In genomic region chr1:151056574-151056973, GRCh38 we compare ENCODE assay signal across 11 cellular contexts. TPM values are rescaled to one million over a fixed set of nuclear protein-coding genes. Genes with fewer than 3 reads are reported as not detected.
DNase-seq lines count a peak whose midpoint lies in the region; ATAC-seq lines count a peak whose summit lies in the region.
"Had no signal": no experiment of that assay in that cellular context is flagged by ENCODE, and none has a peak within 500 bp of the region (broad histone marks: within the 10 kb centered on the region; RNA-seq: fewer than 3 reads in every experiment).

No MANE protein-coding gene starts in this region.

- peak overlapping the region; percentile 90 for H3K4me3 Mint-ChIP-seq in activated T-cell treated with anti-CD3 and anti-CD28 coated beads, Interleukin-2, amount 50 U/mL, for 24 hours
- H3K4me3 Mint-ChIP-seq in activated naive CD8-positive, alpha-beta T cell treated with anti-CD3 and anti-CD28 coated beads, Interleukin-2, amount 10 ng/mL, durations not matched to agents 7 days and 5 days, result peak overlapping the region; percentile 92
- peak overlapping the region; percentile 96 for H3K4me3 Mint-ChIP-seq in memory B cell

- H3K9me3 ChIP-seq in thymus (ENCODE audit: control insufficient read depth), result no peaks in the 10 kb centered on the region
- H3K9me3 ChIP-seq: BE2C, testis had no signal

- intact Hi-C loops in posterior cingulate gyrus (cut with DNase I), result loop anchor here (2.0 kb wide), 1 partner anchor 14 kb away; the partner anchor contains the start of gene GABPB2

- no peaks in the 10 kb centered on the region for H3K9me3 Mint-ChIP-seq in activated T-cell treated with anti-CD3 and anti-CD28 coated beads, Interleukin-2, amount 50 U/mL, for 24 hours
- H3K9me3 Mint-ChIP-seq in activated naive CD8-positive, alpha-beta T cell treated with anti-CD3 and anti-CD28 coated beads, Interleukin-2, amount 10 ng/mL, durations not matched to agents 7 days and 5 days, result no peaks in the 10 kb centered on the region
- no peaks in the 10 kb centered on the region for H3K9me3 Mint-ChIP-seq in memory B cell

- no peaks in the 10 kb centered on the region for H3K27me3 ChIP-seq in thymus (ENCODE audit: control insufficient read depth, insufficient read depth)
- H3K27me3 ChIP-seq: BE2C, testis had no signal

- peaks cover 71% of the 10 kb centered on the region for H3K4me1 Mint-ChIP-seq in activated T-cell treated with anti-CD3 and anti-CD28 coated beads, Interleukin-2, amount 50 U/mL, for 24 hours (ENCODE audit: low read depth)
- H3K4me1 Mint-ChIP-seq in activated naive CD8-positive, alpha-beta T cell treated with anti-CD3 and anti-CD28 coated beads, Interleukin-2, amount 10 ng/mL, durations not matched to agents 7 days and 5 days, result peaks cover 46% of the 10 kb centered on the region
- H3K4me1 Mint-ChIP-seq in memory B cell, result peaks cover 53% of the 10 kb centered on the region

- POLR2A ChIA-PET in activated naive CD8-positive, alpha-beta T cell treated with anti-CD3 and anti-CD28 coated beads, Interleukin-2, amount 10 ng/mL, durations not matched to agents 7 days and 5 days (lab: Charles Lee), result interaction anchor here (0.9 to 7.0 kb wide), 7 partner anchors 11 to 693 kb away, joined by 3 to 90 read pairs (median 4); partner anchors contain the start of genes C1orf56, GABPB2, RPRD2 and TNFAIP8L2

- H3K4me1 ChIP-seq in thymus (ENCODE audit: control insufficient read depth, insufficient read depth, low read length), result peaks cover 18% of the 10 kb centered on the region

- no peak for ATAC-seq in activated naive CD8-positive, alpha-beta T cell treated with anti-CD3 and anti-CD28 coated beads, Interleukin-2, amount 10 ng/mL, durations not matched to agents 7 days and 5 days (ENCODE audit: low read depth)
- ATAC-seq in memory B cell (ENCODE audit: low read depth), result no peak

- peaks cover 86% of the 10 kb centered on the region for H3K36me3 Mint-ChIP-seq in activated T-cell treated with anti-CD3 and anti-CD28 coated beads, Interleukin-2, amount 50 U/mL, for 24 hours (ENCODE audit: low read depth)
- peaks cover 46% of the 10 kb centered on the region for H3K36me3 Mint-ChIP-seq in activated naive CD8-positive, alpha-beta T cell treated with anti-CD3 and anti-CD28 coated beads, Interleukin-2, amount 10 ng/mL, durations not matched to agents 7 days and 5 days
- H3K36me3 Mint-ChIP-seq in memory B cell, result peaks cover 43% of the 10 kb centered on the region

- peaks cover 42% of the 10 kb centered on the region for H3K36me3 ChIP-seq in thymus (ENCODE audit: control insufficient read depth, insufficient read depth)

- no peaks in the 10 kb centered on the region for H3K27me3 Mint-ChIP-seq in activated T-cell treated with anti-CD3 and anti-CD28 coated beads, Interleukin-2, amount 50 U/mL, for 24 hours
- H3K27me3 Mint-ChIP-seq in activated naive CD8-positive, alpha-beta T cell treated with anti-CD3 and anti-CD28 coated beads, Interleukin-2, amount 10 ng/mL, durations not matched to agents 7 days and 5 days, result no peaks in the 10 kb centered on the region
- no peaks in the 10 kb centered on the region for H3K27me3 Mint-ChIP-seq in memory B cell

- WGBS in thymus, result 52% methylated on average over 3 of the region's 3 CpGs

- H3K27ac Mint-ChIP-seq in activated T-cell treated with anti-CD3 and anti-CD28 coated beads, Interleukin-2, amount 50 U/mL, for 24 hours, result peak overlapping the region; percentile 98
- peak overlapping the region; percentile 96 for H3K27ac Mint-ChIP-seq in activated naive CD8-positive, alpha-beta T cell treated with anti-CD3 and anti-CD28 coated beads, Interleukin-2, amount 10 ng/mL, durations not matched to agents 7 days and 5 days
- peak overlapping the region; percentile 99 for H3K27ac Mint-ChIP-seq in memory B cell

- peak overlapping the region; percentile 86 for H3K27ac ChIP-seq in thymus (ENCODE audit: low read depth)

- no peak for DNase-seq in activated T-cell treated with anti-CD3 and anti-CD28 coated beads, Interleukin-2, amount 50 U/mL, for 24 hours
- no peak for DNase-seq in activated T-cell treated with anti-CD3 and anti-CD28 coated beads, Interleukin-2, amount 50 U/mL, for 48 hours
- no peak for DNase-seq in activated naive CD8-positive, alpha-beta T cell treated with anti-CD3 and anti-CD28 coated beads, Interleukin-2, amount 10 ng/mL, durations not matched to agents 7 days and 5 days
- DNase-seq in memory B cell (ENCODE audit: low spot score in 2 of 2), result no peak
- no peak for DNase-seq in posterior cingulate gyrus
- no peak for DNase-seq in KG1 (lab: John Stamatoyannopoulos, UW)
- DNase-seq in stimulated activated CD8-positive, alpha-beta memory T cell treated with anti-CD3 and anti-CD28 coated beads, Interleukin-4, amount 100 ng/mL, for 48 hours, result no peak
- DNase-seq: BE2C, cortex of kidney, testis had no signal

- peak overlapping the region; percentile 38 for H3K4me3 ChIP-seq in thymus (ENCODE audit: low read length)
- H3K4me3 ChIP-seq: testis had no signal

RNA-seq across cellular contexts. Expression of gene CDC42SE1, which starts 2.8 kb away (rescaled TPM):
- total RNA-seq in activated naive CD8-positive, alpha-beta T cell treated with anti-CD3 and anti-CD28 coated beads, Interleukin-2, amount 10 ng/mL, durations not matched to agents 7 days and 5 days, result 100 to 1,000 TPM; 282 to 294 TPM
- 95.9 TPM for polyA plus RNA-seq in thymus

RNA-seq across cellular contexts. Expression of gene MLLT11, which starts 3.6 kb away (rescaled TPM):
- 1 to 10 TPM; 5.4 to 6.0 TPM for total RNA-seq in activated naive CD8-positive, alpha-beta T cell treated with anti-CD3 and anti-CD28 coated beads, Interleukin-2, amount 10 ng/mL, durations not matched to agents 7 days and 5 days
- 6.6 TPM for polyA plus RNA-seq in thymus

RNA-seq across cellular contexts. Expression of gene C1orf56, which starts 9.0 kb away (rescaled TPM):
- 1 to 10 TPM; 1.9 TPM for total RNA-seq in activated naive CD8-positive, alpha-beta T cell treated with anti-CD3 and anti-CD28 coated beads, Interleukin-2, amount 10 ng/mL, durations not matched to agents 7 days and 5 days
- polyA plus RNA-seq in thymus, result 2.1 TPM

RNA-seq across cellular contexts. Expression of gene GABPB2, which starts 14.0 kb away (rescaled TPM):
- total RNA-seq in activated naive CD8-positive, alpha-beta T cell treated with anti-CD3 and anti-CD28 coated beads, Interleukin-2, amount 10 ng/mL, durations not matched to agents 7 days and 5 days, result 10 to 100 TPM; 32.9 to 34.0 TPM
- 8.5 TPM for polyA plus RNA-seq in thymus

RNA-seq across cellular contexts. Expression of gene BNIPL, which starts 20.2 kb away (rescaled TPM):
- total RNA-seq in activated naive CD8-positive, alpha-beta T cell treated with anti-CD3 and anti-CD28 coated beads, Interleukin-2, amount 10 ng/mL, durations not matched to agents 7 days and 5 days, result 1 to 10 TPM; 2.8 to 4.1 TPM
- polyA plus RNA-seq in thymus, result 6.2 TPM
